Comparison of ENCODE assay signal across 8 cellular contexts in genomic region chr7:1458676-1459511, GRCh38. TPM values are rescaled to one million over a fixed set of nuclear protein-coding genes. Genes with fewer than 3 reads are reported as not detected.
DNase-seq lines count a peak whose midpoint lies in the region; ATAC-seq and TF ChIP-seq lines count a peak whose summit lies in the region.

MICALL2 (minus strand) TSS chr7:1459470; CDS start chr7:1459326, 144 bp downstream.

- H3K9me3 ChIP-seq in lower lobe of right lung: no peaks in the 10 kb centered on the region

- peak within 1 kb of the TSS; percentile 88 for H3K4me3 ChIP-seq in lower lobe of right lung

- TF ChIP-seq CTCF in lower lobe of right lung (IDR thresholded peaks at IDR 0.05): no peak

- H3K36me3 ChIP-seq in lower lobe of right lung: no peaks in the 10 kb centered on the region

- intact Hi-C loops in lower lobe of right lung (cut with DNase I): no loop called here

- ATAC-seq in GM19372 (IDR thresholded peaks at IDR 0.05; ENCODE audit: low read depth, unreplicated experiment) (peak; percentile 25), HG03571 (IDR thresholded peaks at IDR 0.05; ENCODE audit: unreplicated experiment) (peak; percentile 19), lower lobe of right lung (peak; percentile 25 to 49)

- H3K27me3 ChIP-seq in lower lobe of right lung (ENCODE audit: low read depth): no peaks in the 10 kb centered on the region

- H3K27ac ChIP-seq in lower lobe of right lung: peak within 1 kb of the TSS; percentile 80

- in situ Hi-C loops in Caki2 (cut with HindIII; ENCODE audit: low pct_unique_long_range_greater_than_20kb, low sequenced_read_pairs): no loop called here

- DNase-seq in Caki2 (ENCODE audit: low read depth) (peak; percentile 77), UCSD-AML1 (lab: John Stamatoyannopoulos, UW; ENCODE audit: unreplicated experiment) (peak; percentile 24), lower lobe of right lung (peak; percentile 83), stromal cell of bone marrow (ENCODE audit: low read depth) (peak; percentile 78), cortex of kidney (lab: John Stamatoyannopoulos, UW) (no peak)
- peak; percentile 20 for DNase-seq in effector CD4-positive, alpha-beta T cell

- peaks cover 78% of the 10 kb centered on the region for H3K4me1 ChIP-seq in lower lobe of right lung

RNA-seq across cellular contexts. Expression of gene MICALL2, which starts in this region (rescaled TPM):
- 8.8 and 13.5 TPM in 2 replicates for total RNA-seq in Caki2 (2014; rRNA removed; shearing (Covaris generic); ENCODE audit: low replicate concordance)
- total RNA-seq in lower lobe of right lung: 28.9 TPM
